Comparison of ENCODE assay signal across 1 cellular context in the genomic region with DNA sequence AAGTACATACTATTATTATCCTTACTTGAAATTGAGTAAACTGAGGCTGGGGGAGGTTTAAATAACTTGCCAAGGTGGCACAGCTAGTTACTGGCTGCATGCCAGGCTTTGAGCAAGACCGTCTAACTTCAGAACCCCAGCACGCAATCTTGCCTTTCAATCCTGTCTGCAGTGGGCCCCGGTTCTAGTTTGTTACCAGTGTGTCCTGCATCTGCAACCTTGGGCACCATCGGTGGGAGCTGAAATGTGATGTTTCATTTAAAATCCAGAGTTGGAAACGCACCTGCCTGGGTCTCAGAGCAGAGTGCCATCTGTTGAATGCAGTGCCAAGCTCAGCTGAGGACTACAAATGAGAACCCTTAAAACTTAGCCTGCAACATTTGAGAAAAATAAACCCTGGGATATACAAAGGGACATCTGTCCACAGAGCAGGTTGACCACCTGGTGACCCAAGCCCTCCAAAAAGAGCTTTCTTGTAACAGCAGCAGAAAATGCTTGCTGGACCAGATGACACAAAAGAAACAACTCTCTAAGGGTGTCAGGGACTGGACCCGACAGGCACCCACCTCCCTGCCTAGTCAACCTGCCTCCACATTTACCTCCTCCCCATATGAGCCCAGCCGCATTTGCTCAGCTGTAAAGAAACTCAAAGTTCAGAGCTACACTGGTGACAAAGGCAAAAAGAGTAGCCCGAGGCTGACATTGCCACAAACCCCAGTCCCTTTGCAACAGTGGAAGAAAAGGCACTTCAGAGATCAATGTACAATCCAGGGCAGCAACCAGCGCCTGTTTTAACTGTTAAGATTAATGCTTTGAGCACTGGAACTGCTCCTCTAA.
TF ChIP-seq lines count a peak whose summit lies in the region.

No MANE protein-coding gene starts in this region.

TF ChIP-seq in GM23338, 12 proteins besides CTCF, POLR2A, EP300 and RAD21 (continued from another document):
- TF ChIP-seq, protein P1, sequence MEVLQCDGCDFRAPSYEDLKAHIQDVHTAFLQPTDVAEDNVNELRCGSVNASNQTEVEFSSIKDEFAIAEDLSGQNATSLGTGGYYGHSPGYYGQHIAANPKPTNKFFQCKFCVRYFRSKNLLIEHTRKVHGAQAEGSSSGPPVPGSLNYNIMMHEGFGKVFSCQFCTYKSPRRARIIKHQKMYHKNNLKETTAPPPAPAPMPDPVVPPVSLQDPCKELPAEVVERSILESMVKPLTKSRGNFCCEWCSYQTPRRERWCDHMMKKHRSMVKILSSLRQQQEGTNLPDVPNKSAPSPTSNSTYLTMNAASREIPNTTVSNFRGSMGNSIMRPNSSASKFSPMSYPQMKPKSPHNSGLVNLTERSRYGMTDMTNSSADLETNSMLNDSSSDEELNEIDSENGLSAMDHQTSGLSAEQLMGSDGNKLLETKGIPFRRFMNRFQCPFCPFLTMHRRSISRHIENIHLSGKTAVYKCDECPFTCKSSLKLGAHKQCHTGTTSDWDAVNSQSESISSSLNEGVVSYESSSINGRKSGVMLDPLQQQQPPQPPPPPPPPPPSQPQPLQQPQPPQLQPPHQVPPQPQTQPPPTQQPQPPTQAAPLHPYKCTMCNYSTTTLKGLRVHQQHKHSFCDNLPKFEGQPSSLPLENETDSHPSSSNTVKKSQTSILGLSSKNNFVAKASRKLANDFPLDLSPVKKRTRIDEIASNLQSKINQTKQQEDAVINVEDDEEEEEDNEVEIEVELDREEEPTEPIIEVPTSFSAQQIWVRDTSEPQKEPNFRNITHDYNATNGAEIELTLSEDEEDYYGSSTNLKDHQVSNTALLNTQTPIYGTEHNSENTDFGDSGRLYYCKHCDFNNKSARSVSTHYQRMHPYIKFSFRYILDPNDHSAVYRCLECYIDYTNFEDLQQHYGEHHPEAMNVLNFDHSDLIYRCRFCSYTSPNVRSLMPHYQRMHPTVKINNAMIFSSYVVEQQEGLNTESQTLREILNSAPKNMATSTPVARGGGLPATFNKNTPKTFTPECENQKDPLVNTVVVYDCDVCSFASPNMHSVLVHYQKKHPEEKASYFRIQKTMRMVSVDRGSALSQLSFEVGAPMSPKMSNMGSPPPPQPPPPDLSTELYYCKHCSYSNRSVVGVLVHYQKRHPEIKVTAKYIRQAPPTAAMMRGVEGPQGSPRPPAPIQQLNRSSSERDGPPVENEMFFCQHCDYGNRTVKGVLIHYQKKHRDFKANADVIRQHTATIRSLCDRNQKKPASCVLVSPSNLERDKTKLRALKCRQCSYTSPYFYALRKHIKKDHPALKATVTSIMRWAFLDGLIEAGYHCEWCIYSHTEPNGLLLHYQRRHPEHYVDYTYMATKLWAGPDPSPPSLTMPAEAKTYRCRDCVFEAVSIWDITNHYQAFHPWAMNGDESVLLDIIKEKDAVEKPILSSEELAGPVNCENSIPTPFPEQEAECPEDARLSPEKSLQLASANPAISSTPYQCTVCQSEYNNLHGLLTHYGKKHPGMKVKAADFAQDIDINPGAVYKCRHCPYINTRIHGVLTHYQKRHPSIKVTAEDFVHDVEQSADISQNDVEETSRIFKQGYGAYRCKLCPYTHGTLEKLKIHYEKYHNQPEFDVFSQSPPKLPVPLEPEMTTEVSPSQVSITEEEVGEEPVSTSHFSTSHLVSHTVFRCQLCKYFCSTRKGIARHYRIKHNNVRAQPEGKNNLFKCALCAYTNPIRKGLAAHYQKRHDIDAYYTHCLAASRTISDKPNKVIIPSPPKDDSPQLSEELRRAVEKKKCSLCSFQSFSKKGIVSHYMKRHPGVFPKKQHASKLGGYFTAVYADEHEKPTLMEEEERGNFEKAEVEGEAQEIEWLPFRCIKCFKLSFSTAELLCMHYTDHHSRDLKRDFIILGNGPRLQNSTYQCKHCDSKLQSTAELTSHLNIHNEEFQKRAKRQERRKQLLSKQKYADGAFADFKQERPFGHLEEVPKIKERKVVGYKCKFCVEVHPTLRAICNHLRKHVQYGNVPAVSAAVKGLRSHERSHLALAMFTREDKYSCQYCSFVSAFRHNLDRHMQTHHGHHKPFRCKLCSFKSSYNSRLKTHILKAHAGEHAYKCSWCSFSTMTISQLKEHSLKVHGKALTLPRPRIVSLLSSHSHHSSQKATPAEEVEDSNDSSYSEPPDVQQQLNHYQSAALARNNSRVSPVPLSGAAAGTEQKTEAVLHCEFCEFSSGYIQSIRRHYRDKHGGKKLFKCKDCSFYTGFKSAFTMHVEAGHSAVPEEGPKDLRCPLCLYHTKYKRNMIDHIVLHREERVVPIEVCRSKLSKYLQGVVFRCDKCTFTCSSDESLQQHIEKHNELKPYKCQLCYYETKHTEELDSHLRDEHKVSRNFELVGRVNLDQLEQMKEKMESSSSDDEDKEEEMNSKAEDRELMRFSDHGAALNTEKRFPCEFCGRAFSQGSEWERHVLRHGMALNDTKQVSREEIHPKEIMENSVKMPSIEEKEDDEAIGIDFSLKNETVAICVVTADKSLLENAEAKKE (CRISPR knock-in tag; IDR thresholded peaks at IDR 0.05) = no peak
